ENCODE assay signal across 10 cellular contexts in the genomic region with DNA sequence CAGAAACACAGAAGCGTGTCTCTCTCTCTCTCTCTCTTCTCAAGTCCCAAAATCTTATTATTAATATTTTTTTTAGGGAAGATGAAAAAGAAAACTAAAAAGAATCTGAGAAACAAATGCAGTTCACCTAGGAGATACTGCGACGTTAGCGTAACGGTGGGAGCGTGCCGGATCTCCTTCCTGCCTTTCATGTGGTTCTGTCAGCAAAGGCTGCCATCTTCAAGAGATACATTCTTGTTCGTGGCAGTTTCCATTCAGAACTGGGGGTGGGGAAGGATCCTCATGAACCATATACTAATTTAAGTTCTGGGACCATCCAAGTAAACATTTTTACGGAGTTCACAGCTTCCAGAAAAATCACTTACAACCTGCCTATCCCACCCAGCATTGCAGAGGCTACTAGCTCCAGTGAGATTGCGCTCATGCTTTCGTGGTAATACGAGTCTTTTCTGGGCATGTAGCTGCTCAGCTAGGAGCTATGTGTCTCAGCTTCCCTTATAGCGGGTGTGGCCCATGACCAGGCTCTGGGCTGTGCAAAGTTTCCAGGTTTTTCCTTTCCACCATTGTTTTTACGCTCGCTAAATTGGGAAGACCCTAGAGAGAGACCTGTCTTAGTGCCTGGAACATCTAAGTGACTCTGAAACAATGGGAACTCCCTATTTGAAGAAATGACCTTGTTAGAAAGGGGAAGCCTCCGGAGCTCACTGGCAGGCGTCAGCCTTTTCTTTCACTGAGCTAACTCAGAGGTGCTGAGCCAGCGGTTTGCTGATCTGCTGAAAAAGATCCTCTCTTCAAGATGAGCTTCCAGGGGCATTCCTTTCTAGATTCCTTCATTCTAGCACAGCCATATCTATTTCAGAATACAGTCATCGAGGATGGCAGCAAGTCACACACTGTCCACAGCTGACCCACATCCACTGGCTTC. TPM values are rescaled to one million over a fixed set of nuclear protein-coding genes. Genes with fewer than 3 reads are reported as not detected.
DNase-seq lines count a peak whose midpoint lies in the region; ATAC-seq and TF ChIP-seq lines count a peak whose summit lies in the region.
"Had no signal": no experiment of that assay in that cellular context is flagged by ENCODE, and none has a peak within 500 bp of the region (broad histone marks: within the 10 kb centered on the region; RNA-seq: fewer than 3 reads in every experiment).

No MANE protein-coding gene starts in this region.

- H3K27me3 Mint-ChIP-seq in memory B cell: no peaks in the 10 kb centered on the region

- H3K36me3 ChIP-seq in SK-N-SH (replicated peaks in 1 of 2; ENCODE audit: control insufficient read depth in 1 of 2, insufficient read depth in 2 of 2, low read length in 1 of 2): no peaks in the 10 kb centered on the region
- H3K36me3 ChIP-seq: MG63 had no signal

- CTCF ChIA-PET in SK-N-SH (lab: Yijun Ruan, JAX): no interaction called here

- H3K9me3 ChIP-seq in SK-N-SH: no peaks in the 10 kb centered on the region
- H3K9me3 ChIP-seq: MG63 had no signal

- DNase-seq in SIG-M5 treated with dmso at 0.1 percent for 504 hours (lab: John Stamatoyannopoulos, UW; ENCODE audit: unreplicated experiment) (peak; percentile 18), SIG-M5 (lab: John Stamatoyannopoulos, UW) (no peak), memory B cell (ENCODE audit: low spot score in 2 of 2) (no peak), superior temporal gyrus (ENCODE audit: extremely low spot score) (peak; percentile 25), SK-N-SH (no peak), COR-L47 (lab: John Stamatoyannopoulos, UW) (no peak), Kasumi-1 (lab: John Stamatoyannopoulos, UW) (no peak)
- peak; percentile 89 for DNase-seq in activated effector memory CD4-positive, alpha-beta T cell treated with anti-CD3 and anti-CD28 coated beads, Interleukin-2, amount 50 U/mL, for 16 hours
- DNase-seq: MG63 had no signal

- H2AFZ ChIP-seq in SK-N-SH (ENCODE audit: low read depth): no peak overlapping the region

- peaks cover 10% of the 10 kb centered on the region for H3K36me3 Mint-ChIP-seq in memory B cell

- no peak overlapping the region for H3K4me2 ChIP-seq in SK-N-SH

- H3K9ac ChIP-seq in SK-N-SH: no peak overlapping the region

- H3K4me1 ChIP-seq in SK-N-SH (ENCODE audit: control insufficient read depth in 1 of 2, insufficient read depth in 2 of 2, low read depth in 1 of 2, low read length in 1 of 2): no peaks in the 10 kb centered on the region

- no peaks in the 10 kb centered on the region for H3F3A ChIP-seq in SK-N-SH (replicated peaks; ENCODE audit: insufficient read depth)

- H3K27ac Mint-ChIP-seq in memory B cell: peak overlapping the region; percentile 41

- H4K20me1 ChIP-seq in SK-N-SH (ENCODE audit: insufficient read depth): no peaks in the 10 kb centered on the region

- peak; percentile 77 for ATAC-seq in memory B cell (ENCODE audit: low read depth)

- no peak overlapping the region for H3K4me3 ChIP-seq in SK-N-SH (ENCODE audit: low read depth in 2 of 2, low read length in 1 of 2)
- H3K4me3 ChIP-seq: MG63 had no signal

- H3K9me3 Mint-ChIP-seq in memory B cell: peaks cover 4% of the 10 kb centered on the region

- H3K27ac ChIP-seq in SK-N-SH (ENCODE audit: low read depth in 2 of 2, low read length in 1 of 2): no peak overlapping the region
- H3K27ac ChIP-seq: 22Rv1 had no signal

- H3K79me2 ChIP-seq in SK-N-SH (ENCODE audit: insufficient read depth): no peaks in the 10 kb centered on the region

- H3K4me3 Mint-ChIP-seq in memory B cell: peak overlapping the region; percentile 11

- no peak for TF ChIP-seq RAD21 in SK-N-SH (IDR thresholded peaks at IDR 0.05; ENCODE audit: low read length)

- no peak for TF ChIP-seq EP300 in SK-N-SH (IDR thresholded peaks at IDR 0.05; ENCODE audit: borderline replicate concordance in 1 of 2, low read depth in 1 of 2, low read length in 1 of 2)

- 13% methylated on average over 19 of the region's 19 CpGs for WGBS in SK-N-SH (ENCODE audit: low lambda C conversion rate)

- H3K9me2 ChIP-seq in SK-N-SH: no peaks in the 10 kb centered on the region

- H3K4me1 Mint-ChIP-seq in memory B cell: peaks cover 60% of the 10 kb centered on the region

- POLR2A ChIA-PET in SK-N-SH (lab: Yijun Ruan, JAX): no interaction called here

- TF ChIP-seq CTCF in SK-N-SH (IDR thresholded peaks at IDR 0.05): no peak

- H3K27me3 ChIP-seq in SK-N-SH (ENCODE audit: insufficient read depth): peaks cover 24% of the 10 kb centered on the region

TF ChIP-seq in SK-N-SH, 30 proteins besides CTCF, POLR2A, EP300 and RAD21 (continues in another document):
- TF ChIP-seq GATA2 (CRISPR knock-in tag; IDR thresholded peaks at IDR 0.05) (no peak), RFX5 (IDR thresholded peaks at IDR 0.05; ENCODE audit: low read length) (no peak), CHD2 (IDR thresholded peaks at IDR 0.05; ENCODE audit: low read length, partially characterized antibody) (no peak), JUND (IDR thresholded peaks at IDR 0.05) (no peak), FOXM1 (IDR thresholded peaks at IDR 0.05; ENCODE audit: low read depth) (no peak), TEAD4 (IDR thresholded peaks at IDR 0.05; ENCODE audit: borderline replicate concordance, insufficient read depth) (no peak), RCOR1 (IDR thresholded peaks at IDR 0.05; ENCODE audit: low read length) (no peak), TCF12 (IDR thresholded peaks at IDR 0.05) (no peak), MEF2A (IDR thresholded peaks at IDR 0.05; ENCODE audit: borderline replicate concordance, low read depth) (no peak), NFIC (IDR thresholded peaks at IDR 0.05; ENCODE audit: borderline replicate concordance) (no peak), MXI1 (IDR thresholded peaks at IDR 0.05; ENCODE audit: low read depth, low read length) (no peak), SMC3 (IDR thresholded peaks at IDR 0.05; ENCODE audit: low read depth, low read length) (no peak), SIN3A (IDR thresholded peaks at IDR 0.05; ENCODE audit: borderline replicate concordance, low read depth, low read length) (no peak), NRF1 (IDR thresholded peaks at IDR 0.05; ENCODE audit: low read depth, low read length) (no peak)
- TF ChIP-seq, protein P1, sequence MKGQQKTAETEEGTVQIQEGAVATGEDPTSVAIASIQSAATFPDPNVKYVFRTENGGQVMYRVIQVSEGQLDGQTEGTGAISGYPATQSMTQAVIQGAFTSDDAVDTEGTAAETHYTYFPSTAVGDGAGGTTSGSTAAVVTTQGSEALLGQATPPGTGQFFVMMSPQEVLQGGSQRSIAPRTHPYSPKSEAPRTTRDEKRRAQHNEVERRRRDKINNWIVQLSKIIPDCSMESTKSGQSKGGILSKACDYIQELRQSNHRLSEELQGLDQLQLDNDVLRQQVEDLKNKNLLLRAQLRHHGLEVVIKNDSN (IDR thresholded peaks at IDR 0.05; ENCODE audit: borderline replicate concordance, low read depth): no peak
- TF ChIP-seq, protein P2, sequence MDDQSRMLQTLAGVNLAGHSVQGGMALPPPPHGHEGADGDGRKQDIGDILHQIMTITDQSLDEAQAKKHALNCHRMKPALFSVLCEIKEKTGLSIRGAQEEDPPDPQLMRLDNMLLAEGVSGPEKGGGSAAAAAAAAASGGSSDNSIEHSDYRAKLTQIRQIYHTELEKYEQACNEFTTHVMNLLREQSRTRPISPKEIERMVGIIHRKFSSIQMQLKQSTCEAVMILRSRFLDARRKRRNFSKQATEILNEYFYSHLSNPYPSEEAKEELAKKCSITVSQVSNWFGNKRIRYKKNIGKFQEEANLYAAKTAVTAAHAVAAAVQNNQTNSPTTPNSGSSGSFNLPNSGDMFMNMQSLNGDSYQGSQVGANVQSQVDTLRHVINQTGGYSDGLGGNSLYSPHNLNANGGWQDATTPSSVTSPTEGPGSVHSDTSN (IDR thresholded peaks at IDR 0.05): no peak
- TF ChIP-seq, protein P3, sequence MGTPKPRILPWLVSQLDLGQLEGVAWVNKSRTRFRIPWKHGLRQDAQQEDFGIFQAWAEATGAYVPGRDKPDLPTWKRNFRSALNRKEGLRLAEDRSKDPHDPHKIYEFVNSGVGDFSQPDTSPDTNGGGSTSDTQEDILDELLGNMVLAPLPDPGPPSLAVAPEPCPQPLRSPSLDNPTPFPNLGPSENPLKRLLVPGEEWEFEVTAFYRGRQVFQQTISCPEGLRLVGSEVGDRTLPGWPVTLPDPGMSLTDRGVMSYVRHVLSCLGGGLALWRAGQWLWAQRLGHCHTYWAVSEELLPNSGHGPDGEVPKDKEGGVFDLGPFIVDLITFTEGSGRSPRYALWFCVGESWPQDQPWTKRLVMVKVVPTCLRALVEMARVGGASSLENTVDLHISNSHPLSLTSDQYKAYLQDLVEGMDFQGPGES (IDR thresholded peaks at IDR 0.05; ENCODE audit: low read depth, low read length): no peak
- TF ChIP-seq, protein P4, sequence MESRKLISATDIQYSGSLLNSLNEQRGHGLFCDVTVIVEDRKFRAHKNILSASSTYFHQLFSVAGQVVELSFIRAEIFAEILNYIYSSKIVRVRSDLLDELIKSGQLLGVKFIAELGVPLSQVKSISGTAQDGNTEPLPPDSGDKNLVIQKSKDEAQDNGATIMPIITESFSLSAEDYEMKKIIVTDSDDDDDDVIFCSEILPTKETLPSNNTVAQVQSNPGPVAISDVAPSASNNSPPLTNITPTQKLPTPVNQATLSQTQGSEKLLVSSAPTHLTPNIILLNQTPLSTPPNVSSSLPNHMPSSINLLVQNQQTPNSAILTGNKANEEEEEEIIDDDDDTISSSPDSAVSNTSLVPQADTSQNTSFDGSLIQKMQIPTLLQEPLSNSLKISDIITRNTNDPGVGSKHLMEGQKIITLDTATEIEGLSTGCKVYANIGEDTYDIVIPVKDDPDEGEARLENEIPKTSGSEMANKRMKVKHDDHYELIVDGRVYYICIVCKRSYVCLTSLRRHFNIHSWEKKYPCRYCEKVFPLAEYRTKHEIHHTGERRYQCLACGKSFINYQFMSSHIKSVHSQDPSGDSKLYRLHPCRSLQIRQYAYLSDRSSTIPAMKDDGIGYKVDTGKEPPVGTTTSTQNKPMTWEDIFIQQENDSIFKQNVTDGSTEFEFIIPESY (IDR thresholded peaks at IDR 0.05; ENCODE audit: borderline replicate concordance, low read depth): no peak
- TF ChIP-seq, protein P5, sequence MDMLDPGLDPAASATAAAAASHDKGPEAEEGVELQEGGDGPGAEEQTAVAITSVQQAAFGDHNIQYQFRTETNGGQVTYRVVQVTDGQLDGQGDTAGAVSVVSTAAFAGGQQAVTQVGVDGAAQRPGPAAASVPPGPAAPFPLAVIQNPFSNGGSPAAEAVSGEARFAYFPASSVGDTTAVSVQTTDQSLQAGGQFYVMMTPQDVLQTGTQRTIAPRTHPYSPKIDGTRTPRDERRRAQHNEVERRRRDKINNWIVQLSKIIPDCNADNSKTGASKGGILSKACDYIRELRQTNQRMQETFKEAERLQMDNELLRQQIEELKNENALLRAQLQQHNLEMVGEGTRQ (IDR thresholded peaks at IDR 0.05; ENCODE audit: borderline replicate concordance, low read depth, low read length): no peak

RNA-seq across cellular contexts. Expression of a gene that starts 17.3 kb away (rescaled TPM):
- not detected in 2 replicates for polyA plus RNA-seq in SK-N-SH (2012; rRNA removed)
- not detected in 2 replicates for polyA plus RNA-seq in SK-N-SH (2012; cell fraction: cytosol; rRNA removed)
- not detected in 2 replicates for polyA plus RNA-seq in SK-N-SH (2012; cell fraction: nucleus; rRNA removed)

RNA-seq across cellular contexts. Expression of a gene that starts 50.3 kb away (rescaled TPM):
- not detected in 2 replicates for polyA plus RNA-seq in SK-N-SH (2012; rRNA removed)
- not detected in 2 replicates for polyA plus RNA-seq in SK-N-SH (2012; cell fraction: cytosol; rRNA removed)
- polyA plus RNA-seq in SK-N-SH (2012; cell fraction: nucleus; rRNA removed): not detected in 2 replicates

Comparison
In these comparisons a context has a peak if more than half of its experiments do, and no peak if none do; other contexts are left out.
1. DNase-seq: peak in SIG-M5 treated with dmso at 0.1 percent for 504 hours (single experiment), activated effector memory CD4-positive, alpha-beta T cell treated with anti-CD3 and anti-CD28 coated beads, Interleukin-2, amount 50 U/mL, for 16 hours (single experiment) and superior temporal gyrus (single experiment); none in SIG-M5 (single experiment), memory B cell (0 of 2), SK-N-SH (single experiment), COR-L47 (single experiment) and Kasumi-1 (0 of 2).